Comparison of ENCODE assay signal across 36 cellular contexts in genomic region chr19:33444993-33445751, GRCh38.
DNase-seq lines count a peak whose midpoint lies in the region; ATAC-seq and TF ChIP-seq lines count a peak whose summit lies in the region.
"Had no signal": no experiment of that assay in that cellular context is flagged by ENCODE, and none has a peak within 500 bp of the region (broad histone marks: within the 10 kb centered on the region; RNA-seq: fewer than 3 reads in every experiment).

No MANE protein-coding gene starts in this region.

- H3K36me3 Mint-ChIP-seq in chondrocyte (ENCODE audit: low read depth) (peaks cover 1% of the 10 kb centered on the region), nephron progenitor cell (ENCODE audit: low read depth) (no peaks in the 10 kb centered on the region)
- no peaks in the 10 kb centered on the region for H3K36me3 Mint-ChIP-seq in activated CD4-positive, alpha-beta T cell treated with anti-CD3 and anti-CD28 coated beads for 36 hours (ENCODE audit: low read depth)
- H3K36me3 Mint-ChIP-seq: natural killer cell had no signal

- H3K27ac Mint-ChIP-seq in chondrocyte (ENCODE audit: unreplicated experiment): no peak overlapping the region
- peak overlapping the region; percentile 19 for H3K27ac Mint-ChIP-seq in nephron progenitor cell
- no peak overlapping the region for H3K27ac Mint-ChIP-seq in activated CD4-positive, alpha-beta T cell treated with anti-CD3 and anti-CD28 coated beads for 36 hours
- H3K27ac Mint-ChIP-seq: activated naive CD8-positive, alpha-beta T cell treated with anti-CD3 and anti-CD28 coated beads for 36 hours; CD4-positive, alpha-beta memory T cell; HFFc6; stimulated activated naive CD8-positive, alpha-beta T cell treated with anti-CD3 and anti-CD28 coated beads, Interleukin-15, Interleukin-2, amounts not matched to agents 100 ng/mL and 50 ng/mL, for 24 hours had no signal

- no peaks in the 10 kb centered on the region for H3K36me3 ChIP-seq in suprapubic skin
- H3K36me3 ChIP-seq: cardiac muscle cell, ovary, thoracic aorta had no signal

- H3K27me3 Mint-ChIP-seq in chondrocyte (ENCODE audit: low read depth) (no peaks in the 10 kb centered on the region), nephron progenitor cell (ENCODE audit: low read depth, poor library complexity) (no peaks in the 10 kb centered on the region)
- H3K27me3 Mint-ChIP-seq in activated CD4-positive, alpha-beta T cell treated with anti-CD3 and anti-CD28 coated beads for 36 hours: no peaks in the 10 kb centered on the region
- H3K27me3 Mint-ChIP-seq: activated naive CD8-positive, alpha-beta T cell treated with anti-CD3 and anti-CD28 coated beads for 36 hours; CD4-positive, alpha-beta memory T cell; stimulated activated naive CD8-positive, alpha-beta T cell treated with anti-CD3 and anti-CD28 coated beads, Interleukin-15, Interleukin-2, amounts not matched to agents 100 ng/mL and 50 ng/mL, for 24 hours; T-helper 17 cell had no signal

- POLR2A ChIA-PET in activated CD4-positive, alpha-beta T cell treated with anti-CD3 and anti-CD28 coated beads for 36 hours (lab: Charles Lee): no interaction called here

- H3K9me3 Mint-ChIP-seq in chondrocyte (ENCODE audit: low read depth) (no peaks in the 10 kb centered on the region), nephron progenitor cell (no peaks in the 10 kb centered on the region)
- H3K9me3 Mint-ChIP-seq in activated CD4-positive, alpha-beta T cell treated with anti-CD3 and anti-CD28 coated beads for 36 hours (ENCODE audit: low read depth): no peaks in the 10 kb centered on the region
- H3K9me3 Mint-ChIP-seq: activated naive CD8-positive, alpha-beta T cell treated with anti-CD3 and anti-CD28 coated beads for 36 hours; CD4-positive, alpha-beta memory T cell; HFFc6; natural killer cell; stimulated activated naive CD8-positive, alpha-beta T cell treated with anti-CD3 and anti-CD28 coated beads, Interleukin-15, Interleukin-2, amounts not matched to agents 100 ng/mL and 50 ng/mL, for 24 hours had no signal

- no peak for TF ChIP-seq CTCF in chondrocyte (IDR thresholded peaks at IDR 0.05)
- TF ChIP-seq CTCF in nephron progenitor cell (IDR thresholded peaks at IDR 0.05): no peak
- TF ChIP-seq CTCF in suprapubic skin (IDR thresholded peaks at IDR 0.05): no peak

- intact Hi-C loops in cardiac septum (cut with DNase I): no loop called here
- intact Hi-C loops in Right ventricle myocardium inferior (cut with DNase I): no loop called here
- intact Hi-C loops in activated CD4-positive, alpha-beta T cell treated with anti-CD3 and anti-CD28 coated beads for 36 hours (cut with DNase I, micrococcal nuclease): no loop called here

- no peak for ATAC-seq in Right ventricle myocardium inferior
- ATAC-seq in activated CD4-positive, alpha-beta T cell treated with anti-CD3 and anti-CD28 coated beads for 36 hours: no peak
- ATAC-seq: heart left ventricle, mucosa of descending colon, natural killer cell, PC-3, SK-N-SH treated with all-trans-retinoic acid at 6 μM for 48 hours, T-helper 17 cell had no signal

- H3K27me3 ChIP-seq in suprapubic skin: no peaks in the 10 kb centered on the region
- H3K27me3 ChIP-seq: cardiac muscle cell, heart left ventricle, ovary had no signal

- H3K4me1 Mint-ChIP-seq in chondrocyte (ENCODE audit: low read depth): no peaks in the 10 kb centered on the region
- H3K4me1 Mint-ChIP-seq in nephron progenitor cell: peaks cover 4% of the 10 kb centered on the region
- H3K4me1 Mint-ChIP-seq in activated CD4-positive, alpha-beta T cell treated with anti-CD3 and anti-CD28 coated beads for 36 hours: no peaks in the 10 kb centered on the region
- H3K4me1 Mint-ChIP-seq: activated naive CD8-positive, alpha-beta T cell treated with anti-CD3 and anti-CD28 coated beads for 36 hours had no signal

- no peaks in the 10 kb centered on the region for H3K9me3 ChIP-seq in suprapubic skin
- H3K9me3 ChIP-seq: heart left ventricle, mucosa of descending colon, ovary, thoracic aorta had no signal

- TF ChIP-seq POLR2A in suprapubic skin (IDR thresholded peaks at IDR 0.05): no peak

- no peak overlapping the region for H3K27ac ChIP-seq in suprapubic skin
- H3K27ac ChIP-seq: cardiac muscle cell, heart left ventricle, ovary, thoracic aorta had no signal

- CTCF ChIA-PET in activated CD4-positive, alpha-beta T cell treated with anti-CD3 and anti-CD28 coated beads for 36 hours (lab: Charles Lee): no interaction called here

- 91% methylated on average over 10 of the region's 10 CpGs for WGBS in suprapubic skin

- H3K4me1 ChIP-seq in suprapubic skin: no peaks in the 10 kb centered on the region
- H3K4me1 ChIP-seq: heart left ventricle had no signal

- DNase-seq in cardiac septum (ENCODE audit: low spot score): peak; percentile 50
- DNase-seq in Right ventricle myocardium inferior (ENCODE audit: missing footprints): no peak
- peak; percentile 22 for DNase-seq in chondrocyte (ENCODE audit: low spot score)
- DNase-seq in nephron progenitor cell: no peak
- peak; percentile 32 to 52 for DNase-seq in suprapubic skin (ENCODE audit: low spot score in 2 of 2)
- no peak for DNase-seq in activated CD4-positive, alpha-beta T cell treated with anti-CD3 and anti-CD28 coated beads for 36 hours
- no peak for DNase-seq in cerebellar nuclear complex (lab: John Stamatoyannopoulos, UW)
- no peak for DNase-seq in HUDEP-2 (lab: John Stamatoyannopoulos, UW; ENCODE audit: unreplicated experiment in 76 of 76)
- DNase-seq: activated CD4-positive, alpha-beta T cell treated with anti-CD3 and anti-CD28 coated beads for 1 hour; activated CD8-positive, alpha-beta memory T cell treated with anti-CD3 and anti-CD28 coated beads for 24 hours; activated gamma-delta T cell; activated naive CD8-positive, alpha-beta T cell treated with anti-CD3 and anti-CD28 coated beads for 36 hours; activated T-cell treated with anti-CD3 and anti-CD28 coated beads for 4 hours; anterior cingulate cortex; cortex of kidney; DND-41; foreskin fibroblast; GF-D8; HFFc6; MM.1S; mucosa of descending colon; natural killer cell; NCI-H1105 treated with DMSO at 0.1 percent for 48 hours; NCI-H1930; NCI-H526; PC-3; stimulated activated CD4-positive, alpha-beta T cell treated with anti-CD3 and anti-CD28 coated beads, Interleukin-2, amount 100 ng/mL, for 24 hours; T-helper 17 cell had no signal

- no peak overlapping the region for H3K4me3 Mint-ChIP-seq in chondrocyte (ENCODE audit: unreplicated experiment)
- no peak overlapping the region for H3K4me3 Mint-ChIP-seq in nephron progenitor cell
- no peak overlapping the region for H3K4me3 Mint-ChIP-seq in activated CD4-positive, alpha-beta T cell treated with anti-CD3 and anti-CD28 coated beads for 36 hours
- H3K4me3 Mint-ChIP-seq: activated naive CD8-positive, alpha-beta T cell treated with anti-CD3 and anti-CD28 coated beads for 36 hours; CD4-positive, alpha-beta memory T cell; HFFc6; natural killer cell; stimulated activated naive CD8-positive, alpha-beta T cell treated with anti-CD3 and anti-CD28 coated beads, Interleukin-15, Interleukin-2, amounts not matched to agents 100 ng/mL and 50 ng/mL, for 24 hours; T-helper 17 cell had no signal

- no peak for TF ChIP-seq EP300 in suprapubic skin (IDR thresholded peaks at IDR 0.05)

- H3K4me3 ChIP-seq in suprapubic skin: no peak overlapping the region
- H3K4me3 ChIP-seq: cardiac muscle cell, heart left ventricle, lung, mucosa of descending colon, ovary, thoracic aorta had no signal

Comparison
In these comparisons a context has a peak if more than half of its experiments do, and no peak if none do; other contexts are left out.
1. DNase-seq: peak in cardiac septum (single experiment), chondrocyte (single experiment) and suprapubic skin (2 of 2); none in Right ventricle myocardium inferior (single experiment), nephron progenitor cell (single experiment), activated CD4-positive, alpha-beta T cell treated with anti-CD3 and anti-CD28 coated beads for 36 hours (single experiment), cerebellar nuclear complex (0 of 2) and HUDEP-2 (0 of 76).